ENCODE assay signal across 17 cellular contexts in genomic region chr2:209682646-209683045, GRCh38.
DNase-seq lines count a peak whose midpoint lies in the region; ATAC-seq, FAIRE-seq and TF ChIP-seq lines count a peak whose summit lies in the region.
"Had no signal": no experiment of that assay in that cellular context is flagged by ENCODE, and none has a peak within 500 bp of the region (broad histone marks: within the 10 kb centered on the region; RNA-seq: fewer than 3 reads in every experiment).

No MANE protein-coding gene starts in this region.

- H3K27ac ChIP-seq in liver (ENCODE audit: low read depth in 1 of 2, low read length in 2 of 2) (no peak overlapping the region), HepG2 (ENCODE audit: extremely low read length, insufficient read depth, low read length) (no peak overlapping the region), neural progenitor cell (peak overlapping the region; percentile 27)
- H3K27ac ChIP-seq: 22Rv1, A549, BLaER1 had no signal

- H3K27me3 Mint-ChIP-seq in neural progenitor cell (ENCODE audit: insufficient read depth, low read depth): peaks cover 2% of the 10 kb centered on the region
- H3K27me3 Mint-ChIP-seq in activated T-helper 1 cell treated with anti-CD3 and anti-CD28 coated beads, Interleukin-12 subunit alpha, Interleukin-12 subunit beta, Interleukin-2, Interleukin-4 antibody, amounts not matched to agents 30 ng/mL and 10 ng/mL and 1 ng/mL, durations not matched to agents 14 hours and 24 hours and 36 hours (ENCODE audit: insufficient read depth): no peaks in the 10 kb centered on the region
- H3K27me3 Mint-ChIP-seq: CD4-positive, alpha-beta memory T cell had no signal

- peak overlapping the region; percentile 38 for H3K27ac Mint-ChIP-seq in neural progenitor cell
- H3K27ac Mint-ChIP-seq in activated T-helper 1 cell treated with anti-CD3 and anti-CD28 coated beads, Interleukin-12 subunit alpha, Interleukin-12 subunit beta, Interleukin-2, Interleukin-4 antibody, amounts not matched to agents 30 ng/mL and 10 ng/mL and 1 ng/mL, durations not matched to agents 14 hours and 24 hours and 36 hours: no peak overlapping the region
- H3K27ac Mint-ChIP-seq: CD14-positive monocyte; CD4-positive, alpha-beta memory T cell; H9 had no signal

- H3K36me3 ChIP-seq in liver (ENCODE audit: control insufficient read depth in 4 of 4, insufficient read depth in 3 of 4, low read depth in 1 of 4, low read length in 3 of 4) (no peaks in the 10 kb centered on the region), HepG2 (replicated peaks in 1 of 2; ENCODE audit: control insufficient read depth in 1 of 2, insufficient read depth in 2 of 2, low read length in 2 of 2) (no peaks in the 10 kb centered on the region), neural progenitor cell (peaks cover 5% of the 10 kb centered on the region)
- H3K36me3 ChIP-seq: BLaER1 had no signal

- H3K79me2 ChIP-seq in HepG2 (ENCODE audit: insufficient read depth, low read length): no peaks in the 10 kb centered on the region
- H3K79me2 ChIP-seq in neural progenitor cell (ENCODE audit: low read depth): no peaks in the 10 kb centered on the region

- H3K9me3 ChIP-seq in liver (ENCODE audit: control insufficient read depth in 4 of 4, low read length in 3 of 4) (no peaks in the 10 kb centered on the region), HepG2 (ENCODE audit: low read length) (no peaks in the 10 kb centered on the region), neural progenitor cell (ENCODE audit: low read depth) (no peaks in the 10 kb centered on the region)
- H3K9me3 ChIP-seq: A549, BLaER1 had no signal

- CTCF ChIA-PET in HepG2 (lab: Yijun Ruan, JAX; ENCODE audit: low intra/inter-chr PET ratio, low total read pairs): no interaction called here

- no peak for ATAC-seq in HepG2
- ATAC-seq: A549 had no signal

- DNase-seq in HepG2 (ENCODE audit: low spot score): no peak
- DNase-seq in ecto neural progenitor cell (ENCODE audit: low spot score): peak; percentile 72
- DNase-seq in neural progenitor cell (ENCODE audit: low spot score): peak; percentile 55
- no peak for DNase-seq in activated T-helper 1 cell treated with anti-CD3 and anti-CD28 coated beads, Interleukin-12 subunit alpha, Interleukin-12 subunit beta, Interleukin-2, Interleukin-4 antibody, amounts not matched to agents 30 ng/mL and 10 ng/mL and 1 ng/mL, durations not matched to agents 14 hours and 24 hours and 36 hours (ENCODE audit: low spot score)
- no peak for DNase-seq in AG08396 (ENCODE audit: low spot score)
- no peak for DNase-seq in stimulated activated CD8-positive, alpha-beta memory T cell treated with anti-CD3 and anti-CD28 coated beads, Interleukin-4, amount 100 ng/mL, for 48 hours
- DNase-seq in erythroblast (lab: John Stamatoyannopoulos, UW): no peak
- DNase-seq: CD4-positive, alpha-beta memory T cell; DMS79 treated with DMSO at 0.1 percent for 48 hours; GF-D8; H9 had no signal

- intact Hi-C loops in HepG2 (cut with micrococcal nuclease; ENCODE audit: unreplicated experiment): no loop called here
- intact Hi-C loops in activated T-helper 1 cell treated with anti-CD3 and anti-CD28 coated beads, Interleukin-12 subunit alpha, Interleukin-12 subunit beta, Interleukin-2, Interleukin-4 antibody, amounts not matched to agents 30 ng/mL and 10 ng/mL and 1 ng/mL, durations not matched to agents 14 hours and 24 hours and 36 hours (cut with micrococcal nuclease): no loop called here

- H3F3A ChIP-seq in neural progenitor cell (ENCODE audit: low read depth): peaks cover 24% of the 10 kb centered on the region

- TF ChIP-seq EP300 in HepG2 (IDR thresholded peaks at IDR 0.05; ENCODE audit: low read depth in 2 of 2, low read length in 2 of 2) (no peak), HepG2 (CRISPR knock-in tag; IDR thresholded peaks at IDR 0.05; ENCODE audit: borderline replicate concordance) (no peak)

- H3K9ac ChIP-seq in liver (ENCODE audit: low read depth in 1 of 2, low read length in 2 of 2): no peak overlapping the region
- H3K9ac ChIP-seq in HepG2 (ENCODE audit: insufficient read depth, low read depth, low read length): no peak overlapping the region
- no peak overlapping the region for H3K9ac ChIP-seq in neural progenitor cell
- H3K9ac ChIP-seq: BLaER1 had no signal

- in situ Hi-C loops in HepG2 (cut with HindIII; ENCODE audit: extremely low pct_ligation_motif_present, low pct_unique_long_range_greater_than_20kb): no loop called here

- H3K36me3 Mint-ChIP-seq in neural progenitor cell: peaks cover 31% of the 10 kb centered on the region
- H3K36me3 Mint-ChIP-seq in activated T-helper 1 cell treated with anti-CD3 and anti-CD28 coated beads, Interleukin-12 subunit alpha, Interleukin-12 subunit beta, Interleukin-2, Interleukin-4 antibody, amounts not matched to agents 30 ng/mL and 10 ng/mL and 1 ng/mL, durations not matched to agents 14 hours and 24 hours and 36 hours (ENCODE audit: low read depth): no peaks in the 10 kb centered on the region
- H3K36me3 Mint-ChIP-seq: CD14-positive monocyte; CD4-positive, alpha-beta memory T cell had no signal

- peaks cover 68% of the 10 kb centered on the region for H3K4me1 Mint-ChIP-seq in neural progenitor cell
- no peaks in the 10 kb centered on the region for H3K4me1 Mint-ChIP-seq in activated T-helper 1 cell treated with anti-CD3 and anti-CD28 coated beads, Interleukin-12 subunit alpha, Interleukin-12 subunit beta, Interleukin-2, Interleukin-4 antibody, amounts not matched to agents 30 ng/mL and 10 ng/mL and 1 ng/mL, durations not matched to agents 14 hours and 24 hours and 36 hours (ENCODE audit: low read depth)
- H3K4me1 Mint-ChIP-seq: CD14-positive monocyte; CD4-positive, alpha-beta memory T cell had no signal

- no peaks in the 10 kb centered on the region for H4K20me1 ChIP-seq in HepG2 (ENCODE audit: insufficient read depth, low read length)
- no peaks in the 10 kb centered on the region for H4K20me1 ChIP-seq in neural progenitor cell (ENCODE audit: low read depth)
- H4K20me1 ChIP-seq: BLaER1 had no signal

- no peak for FAIRE-seq in HepG2 (lab: Jason Lieb, UNC)
- FAIRE-seq: A549, H1 had no signal

- H3K9me3 Mint-ChIP-seq in neural progenitor cell: no peaks in the 10 kb centered on the region
- H3K9me3 Mint-ChIP-seq in activated T-helper 1 cell treated with anti-CD3 and anti-CD28 coated beads, Interleukin-12 subunit alpha, Interleukin-12 subunit beta, Interleukin-2, Interleukin-4 antibody, amounts not matched to agents 30 ng/mL and 10 ng/mL and 1 ng/mL, durations not matched to agents 14 hours and 24 hours and 36 hours: no peaks in the 10 kb centered on the region
- H3K9me3 Mint-ChIP-seq: H9 had no signal

- POLR2A ChIA-PET in HepG2 (lab: Yijun Ruan, JAX): no interaction called here

- H3K27me3 ChIP-seq in liver (ENCODE audit: control insufficient read depth in 4 of 4, insufficient read depth in 4 of 4, low read length in 3 of 4) (no peaks in the 10 kb centered on the region), HepG2 (ENCODE audit: control insufficient read depth in 1 of 2, insufficient read depth in 2 of 2, low read length in 2 of 2) (no peaks in the 10 kb centered on the region), neural progenitor cell (no peaks in the 10 kb centered on the region)
- H3K27me3 ChIP-seq: BLaER1 had no signal

- H3K4me3 ChIP-seq in liver (ENCODE audit: low read depth in 1 of 3, low read length in 3 of 3) (no peak overlapping the region), HepG2 (replicated peaks in 1 of 3; ENCODE audit: insufficient read depth in 1 of 3, low read depth in 2 of 3, low read length in 3 of 3) (no peak overlapping the region), neural progenitor cell (no peak overlapping the region)
- H3K4me3 ChIP-seq: A549, BLaER1 had no signal

- TF ChIP-seq POLR2A in HepG2 (IDR thresholded peaks at IDR 0.05; ENCODE audit: insufficient read depth in 1 of 2, low read depth in 2 of 2, low read length in 2 of 2): no peak
- TF ChIP-seq POLR2A in erythroblast (IDR thresholded peaks at IDR 0.05; ENCODE audit: low read length): no peak

- BruUV-seq in HepG2 (replicated peaks; lab: Mats Ljungman, UMichigan): no TSS peak

- H2AFZ ChIP-seq in HepG2 (ENCODE audit: low read length) (no peak overlapping the region), neural progenitor cell (replicated peaks) (no peak overlapping the region)

- WGBS in liver: 67% methylated on average over 4 of the region's 4 CpGs
- 6% methylated on average over 4 of the region's 4 CpGs for WGBS in HepG2 (ENCODE audit: low lambda C conversion rate)

- TF ChIP-seq RAD21 in liver (IDR thresholded peaks at IDR 0.05): no peak
- no peak for TF ChIP-seq RAD21 in HepG2 (CRISPR knock-in tag; IDR thresholded peaks at IDR 0.05)

- H3K4me2 ChIP-seq in HepG2 (ENCODE audit: low read depth, low read length): no peak overlapping the region
- H3K4me2 ChIP-seq in neural progenitor cell: peak overlapping the region; percentile 16
- H3K4me2 ChIP-seq: A549, BLaER1 had no signal

- H3K4me1 ChIP-seq in liver (ENCODE audit: control insufficient read depth in 4 of 4, insufficient read depth in 4 of 4, low read length in 3 of 4): no peaks in the 10 kb centered on the region
- no peaks in the 10 kb centered on the region for H3K4me1 ChIP-seq in HepG2 (ENCODE audit: insufficient read depth, low read length)
- peaks cover 46% of the 10 kb centered on the region for H3K4me1 ChIP-seq in neural progenitor cell
- H3K4me1 ChIP-seq: A549, BLaER1 had no signal

- H3K4me3 Mint-ChIP-seq in neural progenitor cell: peak overlapping the region; percentile 17
- no peak overlapping the region for H3K4me3 Mint-ChIP-seq in activated T-helper 1 cell treated with anti-CD3 and anti-CD28 coated beads, Interleukin-12 subunit alpha, Interleukin-12 subunit beta, Interleukin-2, Interleukin-4 antibody, amounts not matched to agents 30 ng/mL and 10 ng/mL and 1 ng/mL, durations not matched to agents 14 hours and 24 hours and 36 hours
- H3K4me3 Mint-ChIP-seq: CD14-positive monocyte; CD4-positive, alpha-beta memory T cell; H9 had no signal

- no peak for TF ChIP-seq CTCF in liver (IDR thresholded peaks at IDR 0.05; ENCODE audit: low read depth, low read length, missing input control)
- TF ChIP-seq CTCF in HepG2 (CRISPR knock-in tag; IDR thresholded peaks at IDR 0.05): no peak
- no peak for TF ChIP-seq CTCF in neural progenitor cell (IDR thresholded peaks at IDR 0.05)

TF ChIP-seq in liver, 16 proteins besides CTCF, POLR2A, EP300 and RAD21:
- TF ChIP-seq YY1 (IDR thresholded peaks at IDR 0.05) (no peak), GABPA (IDR thresholded peaks at IDR 0.05 in 1 of 2, conservative IDR thresholded peaks at IDR 0.05 in 1 of 2) (no peak), RXRA (IDR thresholded peaks at IDR 0.05) (peak; percentile 23 to 25)

TF ChIP-seq in HepG2, 621 proteins besides CTCF, POLR2A, EP300 and RAD21 (continues in another document):
- no peak for TF ChIP-seq ZNF703 (CRISPR knock-in tag; IDR thresholded peaks at IDR 0.05; ENCODE audit: borderline replicate concordance)

Comparison
In these comparisons a context has a peak if more than half of its experiments do, and no peak if none do; other contexts are left out.
1. DNase-seq: peak in ecto neural progenitor cell (single experiment) and neural progenitor cell (single experiment); none in HepG2 (single experiment), activated T-helper 1 cell treated with anti-CD3 and anti-CD28 coated beads, Interleukin-12 subunit alpha, Interleukin-12 subunit beta, Interleukin-2, Interleukin-4 antibody, amounts not matched to agents 30 ng/mL and 10 ng/mL and 1 ng/mL, durations not matched to agents 14 hours and 24 hours and 36 hours (single experiment), AG08396 (single experiment), stimulated activated CD8-positive, alpha-beta memory T cell treated with anti-CD3 and anti-CD28 coated beads, Interleukin-4, amount 100 ng/mL, for 48 hours (single experiment) and erythroblast (0 of 2).